In genomic region chr11:85810871-85811611, GRCh38 we compare ENCODE assay signal across 8 cellular contexts. TPM values are rescaled to one million over a fixed set of nuclear protein-coding genes. Genes with fewer than 3 reads are reported as not detected.
A peak's percentile ranks its signal among the peaks of the same experiment; 100 is the strongest.
DNase-seq lines count a peak whose midpoint lies in the region; ATAC-seq and TF ChIP-seq lines count a peak whose summit lies in the region.

Gene SYTL2 (minus strand): TSS chr11:85811141. CDS start chr11:85757725, 53,416 bp downstream.

- no peaks in the 10 kb centered on the region for H3K9me2 ChIP-seq in PC-3 (replicated peaks; ENCODE audit: low read length)

- peaks cover 0 to 8% (median 0%) of the 10 kb centered on the region in 5 donors for H3K27me3 Mint-ChIP-seq in naive thymus-derived CD8-positive, alpha-beta T cell
- H3K27me3 Mint-ChIP-seq in stimulated activated memory B cell treated with anti-CD40 and anti-IgM and Interleukin-4, amounts not matched to agents 10 μg/mL and 1 μg/mL and 100 μg/mL, for 72 hours, result peaks cover 20% of the 10 kb centered on the region

- intact Hi-C loops in PC-3 (cut with micrococcal nuclease), result loop anchor here (2.0 to 5.0 kb wide), 2 partner anchors 18 to 36 kb away; no protein-coding TSS in a partner anchor

- no TSS peak for BruUV-seq in PC-3 (replicated peaks; lab: Mats Ljungman, UMichigan)

- H3K27me3 ChIP-seq in PC-3 (ENCODE audit: low read length), result no peaks in the 10 kb centered on the region

- H3K36me3 ChIP-seq in PC-3 (ENCODE audit: low read depth, low read length), result no peaks in the 10 kb centered on the region

- peak within 1 kb of the TSS; percentile 20 for H3K27ac ChIP-seq in PC-3 (ENCODE audit: low read length)

- ATAC-seq in GM19324 (IDR thresholded peaks at IDR 0.05; ENCODE audit: low FRiP score, unreplicated experiment) (peak; percentile 91), HG03439 (IDR thresholded peaks at IDR 0.05; ENCODE audit: unreplicated experiment) (peak; percentile 81), PC-3 (peak; percentile 67)
- ATAC-seq in naive thymus-derived CD8-positive, alpha-beta T cell, result peak; percentile 78 to 89
- ATAC-seq in stimulated activated memory B cell treated with anti-CD40 and anti-IgM and Interleukin-4, amounts not matched to agents 10 μg/mL and 1 μg/mL and 100 μg/mL, for 72 hours, result peak; percentile 93

- no peaks in the 10 kb centered on the region for H3K9me3 Mint-ChIP-seq in naive thymus-derived CD8-positive, alpha-beta T cell
- H3K9me3 Mint-ChIP-seq in stimulated activated memory B cell treated with anti-CD40 and anti-IgM and Interleukin-4, amounts not matched to agents 10 μg/mL and 1 μg/mL and 100 μg/mL, for 72 hours, result no peaks in the 10 kb centered on the region

- H3K4me1 Mint-ChIP-seq in naive thymus-derived CD8-positive, alpha-beta T cell, result peaks cover 23 to 39% (median 36%) of the 10 kb centered on the region in 4 donors
- peaks cover 20% of the 10 kb centered on the region for H3K4me1 Mint-ChIP-seq in stimulated activated memory B cell treated with anti-CD40 and anti-IgM and Interleukin-4, amounts not matched to agents 10 μg/mL and 1 μg/mL and 100 μg/mL, for 72 hours

- no peaks in the 10 kb centered on the region for H3K9me3 ChIP-seq in PC-3 (ENCODE audit: low read length)

- peak in 13 of 14 donors; percentile 16 to 84 (median 58) for DNase-seq in C1 segment of cervical spinal cord (lab: John Stamatoyannopoulos, UW)
- DNase-seq in PC-3, result peak; percentile 85
- peak; percentile 26 to 68 for DNase-seq in activated T-helper 1 cell treated with anti-CD3 and anti-CD28 coated beads, Interleukin-2, amount 50 U/mL, for 16 hours (ENCODE audit: low read depth in 1 of 2, low spot score in 1 of 2)
- DNase-seq in fibroblast of mammary gland (ENCODE audit: low read depth), result no peak
- DNase-seq in naive thymus-derived CD8-positive, alpha-beta T cell, result peak; percentile 61 to 78 (median 72)

- no peak for TF ChIP-seq CTCF in PC-3 (conservative IDR thresholded peaks at IDR 0.05; ENCODE audit: low read depth, low read length)
- no peak for TF ChIP-seq CTCF in fibroblast of mammary gland (conservative IDR thresholded peaks at IDR 0.05; ENCODE audit: control insufficient read depth, insufficient read depth, low read depth, low read length)

- no peaks in the 10 kb centered on the region for H4K20me1 ChIP-seq in PC-3 (ENCODE audit: low read length)

- H3K4me2 ChIP-seq in PC-3 (ENCODE audit: low read length), result peak within 1 kb of the TSS; percentile 97

- no peaks in the 10 kb centered on the region for H3K36me3 Mint-ChIP-seq in naive thymus-derived CD8-positive, alpha-beta T cell
- no peaks in the 10 kb centered on the region for H3K36me3 Mint-ChIP-seq in stimulated activated memory B cell treated with anti-CD40 and anti-IgM and Interleukin-4, amounts not matched to agents 10 μg/mL and 1 μg/mL and 100 μg/mL, for 72 hours

- H3K4me3 ChIP-seq in PC-3 (ENCODE audit: low read length) (peak within 1 kb of the TSS; percentile 77), fibroblast of mammary gland (ENCODE audit: control insufficient read depth, low read depth, low read length) (peak within 1 kb of the TSS; percentile 47)

- H3K79me2 ChIP-seq in PC-3 (ENCODE audit: low read length), result peaks cover 43% of the 10 kb centered on the region

- H2AFZ ChIP-seq in PC-3 (ENCODE audit: low read length), result peak within 1 kb of the TSS; percentile 95

- CTCF ChIA-PET in PC-3 (lab: Charles Lee), result no interaction called here

- H3K27ac Mint-ChIP-seq in naive thymus-derived CD8-positive, alpha-beta T cell, result peak within 1 kb of the TSS; percentile 87 to 97 (median 94)
- H3K27ac Mint-ChIP-seq in stimulated activated memory B cell treated with anti-CD40 and anti-IgM and Interleukin-4, amounts not matched to agents 10 μg/mL and 1 μg/mL and 100 μg/mL, for 72 hours, result no peak within 1 kb of the TSS

- POLR2A ChIA-PET in PC-3 (lab: Charles Lee; ENCODE audit: unreplicated experiment), result interaction anchor here (0.6 kb wide), 1 partner anchor 21 kb away, joined by 6 read pairs; no protein-coding TSS in a partner anchor
- POLR2A ChIA-PET in naive thymus-derived CD8-positive, alpha-beta T cell (lab: Charles Lee), result interaction anchor here (0.8 to 2.8 kb wide), 8 partner anchors 11 to 183 kb away, joined by 3 to 27 read pairs (median 6); no protein-coding TSS in a partner anchor

- H3K4me3 Mint-ChIP-seq in naive thymus-derived CD8-positive, alpha-beta T cell, result peak within 1 kb of the TSS; percentile 88 to 97 (median 93)
- H3K4me3 Mint-ChIP-seq in stimulated activated memory B cell treated with anti-CD40 and anti-IgM and Interleukin-4, amounts not matched to agents 10 μg/mL and 1 μg/mL and 100 μg/mL, for 72 hours, result peak within 1 kb of the TSS; percentile 74

- H3F3A ChIP-seq in PC-3 (ENCODE audit: low read length, unreplicated experiment), result peaks cover 17% of the 10 kb centered on the region

- H3K9ac ChIP-seq in PC-3 (ENCODE audit: low read length), result peak within 1 kb of the TSS; percentile 66

- peaks cover 61% of the 10 kb centered on the region for H3K4me1 ChIP-seq in PC-3 (ENCODE audit: insufficient read depth, low read length)

RNA-seq across cellular contexts. Expression of gene SYTL2, which starts in this region (rescaled TPM):
- total RNA-seq in PC-3 (2014; rRNA removed), result 51.7 and 57.1 TPM in 2 replicates
- 10 to 100 TPM; 26.0 to 32.7 TPM for total RNA-seq in naive thymus-derived CD8-positive, alpha-beta T cell
- 10 to 100 TPM; 11.8 to 27.9 (median 18.0) TPM for polyA plus RNA-seq in naive thymus-derived CD8-positive, alpha-beta T cell
